18 cellular contexts compared by ENCODE assay signal in genomic region chr2:98882971-98883779, GRCh38. TPM values are rescaled to one million over a fixed set of nuclear protein-coding genes. Genes with fewer than 3 reads are reported as not detected.
DNase-seq lines count a peak whose midpoint lies in the region; ATAC-seq and TF ChIP-seq lines count a peak whose summit lies in the region.
"Had no signal": no experiment of that assay in that cellular context is flagged by ENCODE, and none has a peak within 500 bp of the region (broad histone marks: within the 10 kb centered on the region; RNA-seq: fewer than 3 reads in every experiment).

No MANE protein-coding gene starts in this region.

- intact Hi-C loops in esophagus muscularis mucosa (cut with DNase I): no loop called here
- intact Hi-C loops in sciatic nerve (cut with DNase I): no loop called here

- no peaks in the 10 kb centered on the region for H3K4me1 ChIP-seq in esophagus muscularis mucosa

- DNase-seq in AG20443 (ENCODE audit: low spot score) (peak; percentile 4), RWPE1 (ENCODE audit: low spot score) (no peak), esophagus muscularis mucosa (ENCODE audit: extremely low spot score) (peak; percentile 90), sciatic nerve (ENCODE audit: low spot score) (peak; percentile 25), Ammon's horn (ENCODE audit: low spot score) (no peak), kidney tubule cell (ENCODE audit: low spot score) (no peak)
- DNase-seq: DND-41; Karpas-422; MG63; NCI-H1048; NCI-H1436 treated with DMSO at 0.1 percent for 48 hours; NCI-H2029; NCI-H2171; NK-92 treated with Interleukin-12 subunit alpha and Interleukin-12 subunit beta, amount 100 ng/mL, for 24 hours; SK-N-SH had no signal

- WGBS in esophagus muscularis mucosa: 92% methylated on average over 11 of the region's 11 CpGs

- no peak for TF ChIP-seq EP300 in esophagus muscularis mucosa (IDR thresholded peaks at IDR 0.05)

- no peaks in the 10 kb centered on the region for H3K36me3 ChIP-seq in esophagus muscularis mucosa
- H3K36me3 ChIP-seq: MG63 had no signal

- no peak overlapping the region for H3K4me3 ChIP-seq in esophagus muscularis mucosa
- H3K4me3 ChIP-seq: MG63 had no signal

- ATAC-seq in sciatic nerve (no peak), GM18873 (IDR thresholded peaks at IDR 0.05; ENCODE audit: low FRiP score, unreplicated experiment) (no peak), HG02938 (IDR thresholded peaks at IDR 0.05; ENCODE audit: unreplicated experiment) (no peak)

- CTCF ChIA-PET in RWPE1 (lab: Yijun Ruan, JAX): interaction anchor here (1.1 kb wide), 1 partner anchor 10 kb away, joined by 4 read pairs; no protein-coding TSS in a partner anchor

- H3K9me3 ChIP-seq in esophagus muscularis mucosa: peaks cover 0 to 33% (median 24%) of the 10 kb centered on the region in 4 donors
- H3K9me3 ChIP-seq: SK-N-SH had no signal

- POLR2A ChIA-PET in RWPE1 (lab: Yijun Ruan, JAX; ENCODE audit: low non-redundant PET): no interaction called here

- TF ChIP-seq CTCF in RWPE1 (conservative IDR thresholded peaks at IDR 0.05; ENCODE audit: low read depth) (no peak), esophagus muscularis mucosa (IDR thresholded peaks at IDR 0.05) (no peak)

- no peaks in the 10 kb centered on the region for H3K27me3 ChIP-seq in esophagus muscularis mucosa
- H3K27me3 ChIP-seq: MG63 had no signal

- no peak for TF ChIP-seq POLR2A in esophagus muscularis mucosa (IDR thresholded peaks at IDR 0.05; ENCODE audit: low read depth)

- peak overlapping the region; percentile 39; the same call in 1 of the 2 replicates for H3K27ac ChIP-seq in RWPE1
- no peak overlapping the region for H3K27ac ChIP-seq in esophagus muscularis mucosa (replicated peaks in 1 of 4)
- H3K27ac ChIP-seq: C4-2B had no signal

RNA-seq across cellular contexts. Expression of gene CRACDL, which starts 52.9 kb away (rescaled TPM):
- total RNA-seq in esophagus muscularis mucosa (1 to 10 TPM; 1.7 to 4.7 (median 3.3) TPM), sciatic nerve (12.4 TPM)

Comparison
In these comparisons a context has a peak if more than half of its experiments do, and no peak if none do; other contexts are left out.
1. DNase-seq: peak in AG20443 (single experiment), esophagus muscularis mucosa (single experiment) and sciatic nerve (single experiment); none in RWPE1 (single experiment), Ammon's horn (single experiment) and kidney tubule cell (single experiment).